19 cellular contexts compared by ENCODE assay signal in genomic region chr1:212141404-212141803, GRCh38.
DNase-seq lines count a peak whose midpoint lies in the region; ATAC-seq and TF ChIP-seq lines count a peak whose summit lies in the region.
"Had no signal": no experiment of that assay in that cellular context is flagged by ENCODE, and none has a peak within 500 bp of the region (broad histone marks: within the 10 kb centered on the region; RNA-seq: fewer than 3 reads in every experiment).

No MANE protein-coding gene starts in this region.

- no peaks in the 10 kb centered on the region for H3K9me3 ChIP-seq in RWPE2 (ENCODE audit: severe bottlenecking)
- H3K9me3 ChIP-seq in esophagus squamous epithelium: no peaks in the 10 kb centered on the region
- no peaks in the 10 kb centered on the region for H3K9me3 ChIP-seq in left lung
- no peaks in the 10 kb centered on the region for H3K9me3 ChIP-seq in stomach
- H3K9me3 ChIP-seq in MM.1S (replicated peaks; ENCODE audit: insufficient read depth, low read length): no peaks in the 10 kb centered on the region
- H3K9me3 ChIP-seq: BE2C had no signal

- no peaks in the 10 kb centered on the region for H3K4me1 ChIP-seq in RWPE2 (ENCODE audit: insufficient read depth, poor library complexity, severe bottlenecking)
- H3K4me1 ChIP-seq in esophagus squamous epithelium: peaks cover 5 to 39% (median 11%) of the 10 kb centered on the region in 3 donors
- no peaks in the 10 kb centered on the region for H3K4me1 ChIP-seq in left lung
- H3K4me1 ChIP-seq in stomach: peaks cover 0 to 4% (median 1%) of the 10 kb centered on the region in 4 donors
- H3K4me1 ChIP-seq in MM.1S (ENCODE audit: low read length): no peaks in the 10 kb centered on the region
- H3K4me1 ChIP-seq: BE2C had no signal

- H3K36me3 ChIP-seq in RWPE2 (ENCODE audit: low read depth) (no peaks in the 10 kb centered on the region), esophagus squamous epithelium (no peaks in the 10 kb centered on the region), left lung (no peaks in the 10 kb centered on the region), stomach (no peaks in the 10 kb centered on the region), MM.1S (replicated peaks; ENCODE audit: insufficient read depth, low read length) (no peaks in the 10 kb centered on the region)
- H3K36me3 ChIP-seq: BE2C had no signal

- H3K9me2 ChIP-seq in MM.1S (replicated peaks; ENCODE audit: insufficient read depth, low read length): no peaks in the 10 kb centered on the region

- TF ChIP-seq CTCF in RWPE2 (IDR thresholded peaks at IDR 0.05; ENCODE audit: poor library complexity, severe bottlenecking): no peak
- no peak for TF ChIP-seq CTCF in esophagus squamous epithelium (IDR thresholded peaks at IDR 0.05)
- no peak for TF ChIP-seq CTCF in left lung (IDR thresholded peaks at IDR 0.05)
- no peak for TF ChIP-seq CTCF in stomach (IDR thresholded peaks at IDR 0.05)
- no peak for TF ChIP-seq CTCF in MM.1S (IDR thresholded peaks at IDR 0.05; ENCODE audit: low read length)

- DNase-seq in HUDEP-2 (lab: John Stamatoyannopoulos, UW; ENCODE audit: unreplicated experiment in 76 of 76) (peak in 47 of 76 experiments; percentile 9 to 68 (median 32)), RWPE2 (ENCODE audit: low spot score) (no peak), esophagus squamous epithelium (lab: John Stamatoyannopoulos, UW) (no peak), myocyte (ENCODE audit: low read depth) (peak; percentile 64), left lung (no peak), stomach (no peak), MM.1S (no peak), NCI-H1436 treated with DMSO at 0.1 percent for 48 hours (lab: John Stamatoyannopoulos, UW) (no peak)
- DNase-seq: BE2C; CD4-positive, alpha-beta T cell; DMS53; H7; KBM-7; NCI-H187 treated with DMSO at 0.1 percent for 48 hours; NCI-H774; SHP77; T-helper 1 cell had no signal

- no peaks in the 10 kb centered on the region for H3F3A ChIP-seq in MM.1S (ENCODE audit: insufficient read depth, low read length)

- H3K27me3 ChIP-seq in RWPE2 (ENCODE audit: insufficient read depth, poor library complexity, severe bottlenecking) (no peaks in the 10 kb centered on the region), esophagus squamous epithelium (no peaks in the 10 kb centered on the region), left lung (no peaks in the 10 kb centered on the region), stomach (no peaks in the 10 kb centered on the region), MM.1S (replicated peaks; ENCODE audit: insufficient read depth, low read length) (no peaks in the 10 kb centered on the region)
- H3K27me3 ChIP-seq: BE2C had no signal

- TF ChIP-seq POLR2A in esophagus squamous epithelium (IDR thresholded peaks at IDR 0.05) (no peak), stomach (IDR thresholded peaks at IDR 0.05) (no peak)

- no peak overlapping the region for H3K4me3 ChIP-seq in RWPE2 (ENCODE audit: severe bottlenecking)
- H3K4me3 ChIP-seq in esophagus squamous epithelium: no peak overlapping the region
- no peak overlapping the region for H3K4me3 ChIP-seq in left lung
- no peak overlapping the region for H3K4me3 ChIP-seq in stomach
- H3K4me3 ChIP-seq in MM.1S (ENCODE audit: low read length): no peak overlapping the region

- H3K9ac ChIP-seq in MM.1S (ENCODE audit: low read length): no peak overlapping the region

- no peaks in the 10 kb centered on the region for H4K20me1 ChIP-seq in MM.1S (ENCODE audit: insufficient read depth, low read length)

- 67 to 68% methylated on average over 2 to 3 of the region's 4 CpGs for WGBS in esophagus squamous epithelium, 2 donors
- 81 to 91% (median 87%) methylated on average over 4 of the region's 4 CpGs for WGBS in stomach, 5 donors

- no peak for TF ChIP-seq EP300 in stomach (IDR thresholded peaks at IDR 0.05)

- intact Hi-C loops in esophagus squamous epithelium (cut with DNase I): no loop called here
- intact Hi-C loops in left lung (cut with DNase I): no loop called here
- intact Hi-C loops in stomach (cut with DNase I; ENCODE audit: low total_unique reads): no loop called here

- no peaks in the 10 kb centered on the region for H3K79me2 ChIP-seq in MM.1S (ENCODE audit: low read length)

- H3K27ac ChIP-seq in RWPE2 (ENCODE audit: poor library complexity, severe bottlenecking) (no peak overlapping the region), esophagus squamous epithelium (peak overlapping the region; percentile 67 to 87 (median 78)), left lung (no peak overlapping the region), stomach (no peak overlapping the region), MM.1S (ENCODE audit: low read length) (no peak overlapping the region)
- H3K27ac ChIP-seq: HL-60 had no signal

- H3K4me2 ChIP-seq in MM.1S (ENCODE audit: low read depth, low read length): no peak overlapping the region

- no peak overlapping the region for H2AFZ ChIP-seq in MM.1S (ENCODE audit: low read length)

- ATAC-seq in RWPE2 (ENCODE audit: low read depth) (peak; percentile 62), left lung (no peak)
- ATAC-seq: SK-N-SH treated with all-trans-retinoic acid at 6 μM for 48 hours had no signal

Comparison
In these comparisons a context has a peak if more than half of its experiments do, and no peak if none do; other contexts are left out.
1. DNase-seq: peak in HUDEP-2 (47 of 76) and myocyte (single experiment); none in RWPE2 (single experiment), esophagus squamous epithelium (single experiment), left lung (0 of 2), stomach (single experiment), MM.1S (single experiment) and NCI-H1436 treated with DMSO at 0.1 percent for 48 hours (single experiment).
2. H3K27ac ChIP-seq: peak in esophagus squamous epithelium (4 of 4); none in RWPE2 (single experiment), left lung (0 of 2), stomach (0 of 5) and MM.1S (single experiment).